14 cellular contexts compared by ENCODE assay signal in the genomic region with DNA sequence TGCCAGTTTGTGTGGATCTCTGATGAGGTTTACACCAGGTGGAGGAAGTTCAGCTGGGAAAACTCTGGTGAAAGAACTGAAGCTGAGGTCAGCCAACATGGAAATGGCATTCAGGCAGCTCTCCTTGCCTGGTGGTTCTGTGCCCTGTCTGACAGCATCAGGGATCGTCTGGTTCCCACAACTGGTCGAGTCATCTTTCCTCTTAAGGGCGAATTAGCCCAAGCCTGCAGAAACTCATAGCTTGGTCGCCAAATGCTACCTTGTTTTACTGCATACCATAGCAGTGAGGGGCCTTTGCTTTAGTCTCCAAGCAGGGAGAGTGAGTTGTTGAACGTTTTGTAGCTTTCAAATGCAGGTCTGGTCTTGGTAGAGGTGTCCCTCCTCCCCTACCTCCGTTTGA. TPM values are rescaled to one million over a fixed set of nuclear protein-coding genes. Genes with fewer than 3 reads are reported as not detected.
DNase-seq lines count a peak whose midpoint lies in the region; ATAC-seq and TF ChIP-seq lines count a peak whose summit lies in the region.
"Had no signal": no experiment of that assay in that cellular context is flagged by ENCODE, and none has a peak within 500 bp of the region (broad histone marks: within the 10 kb centered on the region; RNA-seq: fewer than 3 reads in every experiment).

No MANE protein-coding gene starts in this region.

- H3K27ac Mint-ChIP-seq in activated CD4-positive, alpha-beta T cell treated with anti-CD3 and anti-CD28 coated beads, Interleukin-2, amount 10 ng/mL, durations not matched to agents 7 days and 5 days = no peak overlapping the region

- no peaks in the 10 kb centered on the region for H3K4me1 Mint-ChIP-seq in activated CD4-positive, alpha-beta T cell treated with anti-CD3 and anti-CD28 coated beads, Interleukin-2, amount 10 ng/mL, durations not matched to agents 7 days and 5 days

- H3K27me3 Mint-ChIP-seq in activated CD4-positive, alpha-beta T cell treated with anti-CD3 and anti-CD28 coated beads, Interleukin-2, amount 10 ng/mL, durations not matched to agents 7 days and 5 days = peaks cover 9% of the 10 kb centered on the region

- H4K20me1 ChIP-seq in SU-DHL-6 (ENCODE audit: low read depth, low read length) = peaks cover 21% of the 10 kb centered on the region

- no peak overlapping the region for H3K4me2 ChIP-seq in SU-DHL-6 (ENCODE audit: low read depth, low read length, poor library complexity, severe bottlenecking)

- H2AFZ ChIP-seq in SU-DHL-6 (ENCODE audit: low read depth, low read length, severe bottlenecking) = no peak overlapping the region

- peaks cover 32% of the 10 kb centered on the region for H3F3A ChIP-seq in SU-DHL-6 (ENCODE audit: insufficient read depth)

- no peaks in the 10 kb centered on the region for H3K36me3 Mint-ChIP-seq in activated CD4-positive, alpha-beta T cell treated with anti-CD3 and anti-CD28 coated beads, Interleukin-2, amount 10 ng/mL, durations not matched to agents 7 days and 5 days (ENCODE audit: low read depth)

- H3K9ac ChIP-seq in SU-DHL-6 (ENCODE audit: low read length) = no peak overlapping the region

- H3K4me1 ChIP-seq in upper lobe of left lung = peaks cover 9 to 11% (median 10%) of the 10 kb centered on the region in 4 donors
- H3K4me1 ChIP-seq: SJSA1 had no signal

- 71 to 77% methylated on average over 5 to 6 of the region's 6 CpGs for WGBS in upper lobe of left lung, 2 donors

- peaks cover 41% of the 10 kb centered on the region for H3K36me3 ChIP-seq in SU-DHL-6 (ENCODE audit: low read length)
- peaks cover 0 to 10% (median 0%) of the 10 kb centered on the region in 4 donors for H3K36me3 ChIP-seq in upper lobe of left lung
- H3K36me3 ChIP-seq: SJSA1 had no signal

- H3K9me3 ChIP-seq in SU-DHL-6 (ENCODE audit: insufficient read depth, low read length) (no peaks in the 10 kb centered on the region), upper lobe of left lung (no peaks in the 10 kb centered on the region)
- H3K9me3 ChIP-seq: heart left ventricle, SJSA1 had no signal

- CTCF ChIA-PET in activated CD4-positive, alpha-beta T cell treated with anti-CD3 and anti-CD28 coated beads, Interleukin-2, amount 10 ng/mL, durations not matched to agents 7 days and 5 days (lab: Charles Lee) = no interaction called here

- peaks cover 100% of the 10 kb centered on the region for H3K79me2 ChIP-seq in SU-DHL-6 (ENCODE audit: insufficient read depth, low read length)

- H3K4me3 Mint-ChIP-seq in activated CD4-positive, alpha-beta T cell treated with anti-CD3 and anti-CD28 coated beads, Interleukin-2, amount 10 ng/mL, durations not matched to agents 7 days and 5 days = no peak overlapping the region
- H3K4me3 Mint-ChIP-seq: activated T-cell treated with anti-CD3 and anti-CD28 coated beads, Interleukin-2, amount 50 U/mL, for 4 hours had no signal

- ATAC-seq in upper lobe of left lung (ENCODE audit: low FRiP score in 2 of 2) (no peak), HG03280 (IDR thresholded peaks at IDR 0.05; ENCODE audit: unreplicated experiment) (no peak)
- ATAC-seq: activated T-cell treated with anti-CD3 and anti-CD28 coated beads, Interleukin-2, amount 50 U/mL, for 4 hours; heart left ventricle had no signal

- peak overlapping the region; percentile 20; the same call in 1 of the 2 replicates for H3K27ac ChIP-seq in SU-DHL-6 (ENCODE audit: low read depth, low read length)
- H3K27ac ChIP-seq in upper lobe of left lung = no peak overlapping the region
- H3K27ac ChIP-seq: 22Rv1, heart left ventricle, SJSA1 had no signal

- POLR2A ChIA-PET in activated CD4-positive, alpha-beta T cell treated with anti-CD3 and anti-CD28 coated beads, Interleukin-2, amount 10 ng/mL, durations not matched to agents 7 days and 5 days (lab: Charles Lee) = no interaction called here

- no peak for TF ChIP-seq POLR2A in upper lobe of left lung (IDR thresholded peaks at IDR 0.05)

- no peak for TF ChIP-seq EP300 in upper lobe of left lung (IDR thresholded peaks at IDR 0.05)

- TF ChIP-seq CTCF in SU-DHL-6 (IDR thresholded peaks at IDR 0.05; ENCODE audit: insufficient read depth, low read length, poor library complexity, severe bottlenecking) (no peak), upper lobe of left lung (IDR thresholded peaks at IDR 0.05) (no peak)

- H3K9me3 Mint-ChIP-seq in activated CD4-positive, alpha-beta T cell treated with anti-CD3 and anti-CD28 coated beads, Interleukin-2, amount 10 ng/mL, durations not matched to agents 7 days and 5 days = no peaks in the 10 kb centered on the region
- H3K9me3 Mint-ChIP-seq: activated T-cell treated with anti-CD3 and anti-CD28 coated beads, Interleukin-2, amount 50 U/mL, for 4 hours had no signal

- H3K4me3 ChIP-seq in SU-DHL-6 (ENCODE audit: insufficient read depth, low read length, poor library complexity, severe bottlenecking) = no peak overlapping the region
- H3K4me3 ChIP-seq in upper lobe of left lung = no peak overlapping the region
- H3K4me3 ChIP-seq: heart left ventricle, SJSA1 had no signal

- H3K27me3 ChIP-seq in SU-DHL-6 (ENCODE audit: low read length) = no peaks in the 10 kb centered on the region
- no peaks in the 10 kb centered on the region for H3K27me3 ChIP-seq in upper lobe of left lung
- H3K27me3 ChIP-seq: heart left ventricle had no signal

- H3K9me2 ChIP-seq in SU-DHL-6 (replicated peaks; ENCODE audit: insufficient read depth, low read length) = no peaks in the 10 kb centered on the region

- peak; percentile 23 for DNase-seq in NCI-H146 treated with DMSO at 0.1 percent for 48 hours (lab: John Stamatoyannopoulos, UW; ENCODE audit: unreplicated experiment)
- DNase-seq in NCI-H146 (lab: John Stamatoyannopoulos, UW) = no peak
- DNase-seq in iris pigment epithelial cell (ENCODE audit: low read depth) = peak; percentile 35
- no peak for DNase-seq in upper lobe of left lung
- no peak for DNase-seq in activated CD4-positive, alpha-beta T cell treated with anti-CD3 and anti-CD28 coated beads, Interleukin-2, amount 10 ng/mL, durations not matched to agents 7 days and 5 days
- DNase-seq in NCI-H2171 (lab: John Stamatoyannopoulos, UW) = no peak
- DNase-seq: activated T-cell treated with anti-CD3 and anti-CD28 coated beads, Interleukin-2, amount 50 U/mL, for 4 hours; effector memory CD4-positive, alpha-beta T cell; heart left ventricle; NCI-H69 had no signal

RNA-seq across cellular contexts. Expression of a gene that starts 7.2 kb away (rescaled TPM):
- total RNA-seq in upper lobe of left lung = 10 to 100 TPM; 13.8 to 85.9 (median 35.1) TPM
- 1 to 10 TPM; 2.6 to 3.1 TPM for total RNA-seq in activated CD4-positive, alpha-beta T cell treated with anti-CD3 and anti-CD28 coated beads, Interleukin-2, amount 10 ng/mL, durations not matched to agents 7 days and 5 days

Comparison
In these comparisons a context has a peak if more than half of its experiments do, and no peak if none do; other contexts are left out.
1. DNase-seq: peak in NCI-H146 treated with DMSO at 0.1 percent for 48 hours (single experiment) and iris pigment epithelial cell (single experiment); none in NCI-H146 (single experiment), upper lobe of left lung (0 of 2), activated CD4-positive, alpha-beta T cell treated with anti-CD3 and anti-CD28 coated beads, Interleukin-2, amount 10 ng/mL, durations not matched to agents 7 days and 5 days (single experiment) and NCI-H2171 (single experiment).